ENCODE assay signal across 21 cellular contexts in genomic region chr2:146532748-146533147, GRCh38.
"Had no signal": no experiment of that assay in that cellular context is flagged by ENCODE, and none has a peak within 500 bp of the region (broad histone marks: within the 10 kb centered on the region; RNA-seq: fewer than 3 reads in every experiment).

No MANE protein-coding gene starts in this region.

- H3K27ac Mint-ChIP-seq: activated T-cell treated with anti-CD3 and anti-CD28 coated beads, Interleukin-2, amount 50 U/mL, for 72 hours; natural killer cell had no signal

- H3K4me3 Mint-ChIP-seq: activated T-cell treated with anti-CD3 and anti-CD28 coated beads, Interleukin-2, amount 50 U/mL, for 72 hours; natural killer cell had no signal

- ATAC-seq: activated T-cell treated with anti-CD3 and anti-CD28 coated beads, Interleukin-2, amount 50 U/mL, for 72 hours; left colon; lower lobe of right lung; natural killer cell had no signal

- H3K4me1 Mint-ChIP-seq: natural killer cell had no signal

- H3K36me3 Mint-ChIP-seq: natural killer cell had no signal

- DNase-seq: activated CD4-positive, alpha-beta T cell treated with anti-CD3 and anti-CD28 coated beads for 1 hour; activated CD4-positive, alpha-beta T cell treated with anti-CD3 and anti-CD28 coated beads, Interleukin-2, amount 50 U/mL, for 4 hours; activated effector memory CD4-positive, alpha-beta T cell treated with anti-CD3 and anti-CD28 coated beads, Interleukin-2, amount 50 U/mL, for 16 hours; activated naive CD4-positive, alpha-beta T cell treated with anti-CD3 and anti-CD28 coated beads, Interleukin-2, amount 50 U/mL, for 16 hours; activated T-cell treated with anti-CD3 and anti-CD28 coated beads, Interleukin-2, amount 50 U/mL, for 72 hours; aorta; brain microvascular endothelial cell; central memory CD4-positive, alpha-beta T cell; colonic mucosa; erythroblast; foreskin melanocyte; hypothalamus; islet precursor cell; left colon; lower lobe of right lung; natural killer cell; occipital lobe; posterior cingulate gyrus; retina; stimulated activated naive CD4-positive, alpha-beta T cell; T1000 had no signal
